In the genomic region with DNA sequence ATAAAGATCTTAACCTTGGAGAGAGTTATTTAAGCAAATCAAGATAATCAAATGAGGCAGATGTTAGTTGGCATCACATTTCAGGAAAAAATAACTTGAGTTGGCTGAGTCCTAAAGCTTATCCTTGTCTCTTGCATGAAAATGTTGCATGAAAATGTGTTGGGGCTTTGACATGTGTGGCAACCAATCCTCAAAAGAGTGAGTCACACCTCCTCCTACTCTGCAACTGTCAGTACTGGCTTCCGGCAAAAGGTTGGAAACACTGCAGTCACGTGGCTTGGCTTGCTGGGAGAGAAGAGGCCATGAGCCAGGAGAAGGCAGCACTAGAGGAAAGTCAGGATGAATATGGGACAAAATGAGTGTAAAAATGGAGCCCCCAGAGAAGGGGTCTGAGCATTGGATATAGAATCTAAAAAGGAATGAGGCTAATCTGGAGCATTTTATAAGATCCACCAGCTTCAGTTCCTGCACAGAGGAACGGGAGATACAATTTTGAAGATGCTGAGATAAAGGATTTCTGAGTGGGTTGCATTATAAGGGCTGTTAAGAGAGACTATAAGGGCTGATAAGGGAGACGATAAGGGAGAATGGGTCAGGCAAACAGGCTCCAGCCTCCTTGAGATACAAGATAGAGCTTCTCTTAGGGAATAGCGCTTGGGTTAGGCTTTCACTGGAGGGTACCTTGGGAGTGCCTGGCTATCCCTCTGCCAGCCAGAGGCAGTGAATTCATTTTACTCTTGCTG, we compare ENCODE assay signal across 9 cellular contexts. TPM values are rescaled to one million over a fixed set of nuclear protein-coding genes. Genes with fewer than 3 reads are reported as not detected.
DNase-seq lines count a peak whose midpoint lies in the region; ATAC-seq and TF ChIP-seq lines count a peak whose summit lies in the region.
"Had no signal": no experiment of that assay in that cellular context is flagged by ENCODE, and none has a peak within 500 bp of the region (broad histone marks: within the 10 kb centered on the region; RNA-seq: fewer than 3 reads in every experiment).

No MANE protein-coding gene starts in this region.

- TF ChIP-seq CTCF in heart right ventricle (IDR thresholded peaks at IDR 0.05) (no peak), brain (conservative IDR thresholded peaks at IDR 0.05) (no peak), GM10248 (IDR thresholded peaks at IDR 0.05; ENCODE audit: control extremely low read depth, extremely low read depth, low read depth, missing control alignments) (no peak)

- H3K9me3 Mint-ChIP-seq in brain, result peaks cover 0 to 11% (median 3%) of the 10 kb centered on the region in 5 experiments
- peaks cover 3% of the 10 kb centered on the region for H3K9me3 Mint-ChIP-seq in natural killer cell treated with Interleukin-12 subunit alpha and Interleukin-12 subunit beta and Interleukin-15 and Interleukin-18, amount 100 ng/mL, for 72 hours

- H3K27me3 ChIP-seq in heart right ventricle, result no peaks in the 10 kb centered on the region

- POLR2A ChIA-PET in GM10248 (lab: Yijun Ruan, JAX), result no interaction called here

- H3K27me3 Mint-ChIP-seq in brain, result no peaks in the 10 kb centered on the region
- H3K27me3 Mint-ChIP-seq in natural killer cell treated with Interleukin-12 subunit alpha and Interleukin-12 subunit beta and Interleukin-15 and Interleukin-18, amount 100 ng/mL, for 72 hours, result peaks cover 0 to 4% of the 10 kb centered on the region in 2 donors
- H3K27me3 Mint-ChIP-seq: CD4-positive, CD25-positive, alpha-beta regulatory T cell had no signal

- DNase-seq in heart right ventricle (peak; percentile 29 to 39), Right ventricle myocardium superior (no peak), left kidney (ENCODE audit: low read depth, low spot score) (peak; percentile 22), GM10248 (ENCODE audit: extremely low spot score) (no peak), OCI-M2 (lab: John Stamatoyannopoulos, UW; ENCODE audit: unreplicated experiment) (no peak)
- no peak for DNase-seq in natural killer cell treated with Interleukin-12 subunit alpha and Interleukin-12 subunit beta and Interleukin-15 and Interleukin-18, amount 100 ng/mL, for 72 hours (ENCODE audit: low spot score)
- DNase-seq: CD4-positive, CD25-positive, alpha-beta regulatory T cell had no signal

- H3K4me3 Mint-ChIP-seq in brain, result peak overlapping the region in 2 of 5 experiments; percentile 20 to 44
- no peak overlapping the region for H3K4me3 Mint-ChIP-seq in natural killer cell treated with Interleukin-12 subunit alpha and Interleukin-12 subunit beta and Interleukin-15 and Interleukin-18, amount 100 ng/mL, for 72 hours
- H3K4me3 Mint-ChIP-seq: CD4-positive, CD25-positive, alpha-beta regulatory T cell had no signal

- CTCF ChIA-PET in GM10248 (lab: Yijun Ruan, JAX), result no interaction called here

- H3K4me1 ChIP-seq in heart right ventricle, result peaks cover 0 to 8% (median 0%) of the 10 kb centered on the region in 9 donors

- H3K36me3 ChIP-seq in heart right ventricle, result no peaks in the 10 kb centered on the region

- no peaks in the 10 kb centered on the region for H3K36me3 Mint-ChIP-seq in brain
- peaks cover 5% of the 10 kb centered on the region for H3K36me3 Mint-ChIP-seq in natural killer cell treated with Interleukin-12 subunit alpha and Interleukin-12 subunit beta and Interleukin-15 and Interleukin-18, amount 100 ng/mL, for 72 hours
- H3K36me3 Mint-ChIP-seq: CD4-positive, CD25-positive, alpha-beta regulatory T cell had no signal

- H3K4me3 ChIP-seq in heart right ventricle, result no peak overlapping the region

- peak overlapping the region in 4 of 5 experiments; percentile 2 to 90 (median 34) for H3K27ac Mint-ChIP-seq in brain
- no peak overlapping the region for H3K27ac Mint-ChIP-seq in natural killer cell treated with Interleukin-12 subunit alpha and Interleukin-12 subunit beta and Interleukin-15 and Interleukin-18, amount 100 ng/mL, for 72 hours
- H3K27ac Mint-ChIP-seq: CD4-positive, CD25-positive, alpha-beta regulatory T cell had no signal

- no peaks in the 10 kb centered on the region for H3K9me3 ChIP-seq in heart right ventricle

- intact Hi-C loops in heart right ventricle (cut with DNase I) (no loop called here), Right ventricle myocardium superior (cut with DNase I) (no loop called here)

- no peak overlapping the region for H3K27ac ChIP-seq in heart right ventricle

- WGBS in heart right ventricle, 2 donors, result 31 to 37% methylated on average over 5 of the region's 5 CpGs

- H3K4me1 Mint-ChIP-seq in brain, result peaks cover 34% of the 10 kb centered on the region
- no peaks in the 10 kb centered on the region for H3K4me1 Mint-ChIP-seq in natural killer cell treated with Interleukin-12 subunit alpha and Interleukin-12 subunit beta and Interleukin-15 and Interleukin-18, amount 100 ng/mL, for 72 hours (ENCODE audit: low read depth in 2 of 2)
- H3K4me1 Mint-ChIP-seq: CD4-positive, CD25-positive, alpha-beta regulatory T cell had no signal

- ATAC-seq in heart right ventricle, result peak in 7 of 8 donors; percentile 44 to 97 (median 61)
- no peak for ATAC-seq in Right ventricle myocardium superior (ENCODE audit: poor library complexity)
- no peak for ATAC-seq in GM21360 (IDR thresholded peaks at IDR 0.05; ENCODE audit: unreplicated experiment)
- ATAC-seq in natural killer cell treated with Interleukin-12 subunit alpha and Interleukin-12 subunit beta and Interleukin-15 and Interleukin-18, amount 100 ng/mL, for 72 hours, result no peak

RNA-seq across cellular contexts. Expression of gene SPATA31D1, which starts 43.1 kb away (rescaled TPM):
- under 1 TPM in 1 of 10 donors, not detected in 9; 0.07 TPM for total RNA-seq in heart right ventricle
- not detected for polyA plus RNA-seq in heart right ventricle
- not detected for total RNA-seq in Right ventricle myocardium superior
- not detected for polyA plus RNA-seq in brain (ENCODE audit: insufficient read depth, low read depth, low replicate concordance)
- not detected for total RNA-seq in natural killer cell treated with Interleukin-12 subunit alpha and Interleukin-12 subunit beta and Interleukin-15 and Interleukin-18, amount 100 ng/mL, for 72 hours
- total RNA-seq: CD4-positive, CD25-positive, alpha-beta regulatory T cell had no signal
- polyA plus RNA-seq: CD4-positive, CD25-positive, alpha-beta regulatory T cell had no signal

Comparison
In these comparisons a context has a peak if more than half of its experiments do, and no peak if none do; other contexts are left out.
1. ATAC-seq: peak in heart right ventricle (7 of 8); none in Right ventricle myocardium superior (single experiment), GM21360 (single experiment) and natural killer cell treated with Interleukin-12 subunit alpha and Interleukin-12 subunit beta and Interleukin-15 and Interleukin-18, amount 100 ng/mL, for 72 hours (0 of 2).
2. DNase-seq: peak in heart right ventricle (2 of 2) and left kidney (single experiment); none in Right ventricle myocardium superior (single experiment), GM10248 (single experiment), OCI-M2 (single experiment) and natural killer cell treated with Interleukin-12 subunit alpha and Interleukin-12 subunit beta and Interleukin-15 and Interleukin-18, amount 100 ng/mL, for 72 hours (single experiment).
3. H3K27ac Mint-ChIP-seq: peak in brain (4 of 5); none in natural killer cell treated with Interleukin-12 subunit alpha and Interleukin-12 subunit beta and Interleukin-15 and Interleukin-18, amount 100 ng/mL, for 72 hours (0 of 2).